Comparison of ENCODE assay signal across 8 cellular contexts in genomic region chr22:30195245-30196140, GRCh38. TPM values are rescaled to one million over a fixed set of nuclear protein-coding genes. Genes with fewer than 3 reads are reported as not detected.
A peak's percentile ranks its signal among the peaks of the same experiment; 100 is the strongest.
DNase-seq lines count a peak whose midpoint lies in the region; ATAC-seq and TF ChIP-seq lines count a peak whose summit lies in the region.

No MANE protein-coding gene starts in this region.

- intact Hi-C loops in activated CD8-positive, alpha-beta T cell treated with anti-CD3 and anti-CD28 coated beads for 36 hours (cut with micrococcal nuclease) = no loop called here

- peak overlapping the region; percentile 28 for H3K4me3 Mint-ChIP-seq in activated CD8-positive, alpha-beta T cell treated with anti-CD3 and anti-CD28 coated beads for 36 hours

- peak; percentile 25 for DNase-seq in activated CD4-positive, alpha-beta T cell treated with anti-CD3 and anti-CD28 coated beads for 48 hours
- DNase-seq in activated CD4-positive, alpha-beta T cell treated with anti-CD3 and anti-CD28 coated beads for 4 hours = no peak
- DNase-seq in activated CD8-positive, alpha-beta T cell treated with anti-CD3 and anti-CD28 coated beads for 36 hours = no peak
- DNase-seq in hippocampal formation (lab: John Stamatoyannopoulos, UW) (no peak), RPMI8226 (no peak), hypothalamus (lab: John Stamatoyannopoulos, UW) (no peak)

- H3K36me3 ChIP-seq in iPS-18a (ENCODE audit: control insufficient read depth, low read depth, low read length) (no peaks in the 10 kb centered on the region), thymus (ENCODE audit: control insufficient read depth, insufficient read depth) (no peaks in the 10 kb centered on the region)

- ATAC-seq in activated CD8-positive, alpha-beta T cell treated with anti-CD3 and anti-CD28 coated beads for 36 hours = no peak

- H3K9ac ChIP-seq in iPS-18a (ENCODE audit: low read length) = peak overlapping the region; percentile 1

- TF ChIP-seq CTCF in activated CD8-positive, alpha-beta T cell treated with anti-CD3 and anti-CD28 coated beads for 36 hours (IDR thresholded peaks at IDR 0.05) = no peak

- POLR2A ChIA-PET in activated CD8-positive, alpha-beta T cell treated with anti-CD3 and anti-CD28 coated beads for 36 hours (lab: Charles Lee) = interaction anchor here (1.0 to 1.9 kb wide), 6 partner anchors 10 to 91 kb away, joined by 3 to 10 read pairs (median 3); no protein-coding TSS in a partner anchor

- peaks cover 1% of the 10 kb centered on the region for H3K9me3 Mint-ChIP-seq in activated CD8-positive, alpha-beta T cell treated with anti-CD3 and anti-CD28 coated beads for 36 hours

- H3K4me1 ChIP-seq in iPS-18a (ENCODE audit: control insufficient read depth, low read depth, low read length) (peaks cover 21% of the 10 kb centered on the region), thymus (ENCODE audit: control insufficient read depth, insufficient read depth, low read length) (peaks cover 16% of the 10 kb centered on the region)

- no peak overlapping the region for H3K4me3 ChIP-seq in iPS-18a (ENCODE audit: low read length)
- no peak overlapping the region for H3K4me3 ChIP-seq in thymus (ENCODE audit: low read length)

- H3K9me3 ChIP-seq in iPS-18a (ENCODE audit: control insufficient read depth, low read depth, low read length) (no peaks in the 10 kb centered on the region), thymus (ENCODE audit: control insufficient read depth) (no peaks in the 10 kb centered on the region)

- H3K36me3 Mint-ChIP-seq in activated CD8-positive, alpha-beta T cell treated with anti-CD3 and anti-CD28 coated beads for 36 hours (ENCODE audit: low read depth) = no peaks in the 10 kb centered on the region

- H3K27ac Mint-ChIP-seq in activated CD8-positive, alpha-beta T cell treated with anti-CD3 and anti-CD28 coated beads for 36 hours = peak overlapping the region; percentile 89

- 94% methylated on average over 5 of the region's 5 CpGs for WGBS in thymus

- H3K27me3 ChIP-seq in iPS-18a (ENCODE audit: control insufficient read depth, insufficient read depth, low read length) (no peaks in the 10 kb centered on the region), thymus (ENCODE audit: control insufficient read depth, insufficient read depth) (no peaks in the 10 kb centered on the region)

- CTCF ChIA-PET in activated CD8-positive, alpha-beta T cell treated with anti-CD3 and anti-CD28 coated beads for 36 hours (lab: Charles Lee) = interaction anchor here (1.0 to 1.7 kb wide), 4 partner anchors 10 to 60 kb away, joined by 3 to 6 read pairs (median 4); no protein-coding TSS in a partner anchor

- H3K27me3 Mint-ChIP-seq in activated CD8-positive, alpha-beta T cell treated with anti-CD3 and anti-CD28 coated beads for 36 hours = no peaks in the 10 kb centered on the region

- peak overlapping the region; percentile 11 for H3K27ac ChIP-seq in iPS-18a (ENCODE audit: low read length)
- peak overlapping the region; percentile 48 for H3K27ac ChIP-seq in thymus (ENCODE audit: low read depth)

- H3K4me1 Mint-ChIP-seq in activated CD8-positive, alpha-beta T cell treated with anti-CD3 and anti-CD28 coated beads for 36 hours (ENCODE audit: low read depth) = peaks cover 69% of the 10 kb centered on the region

RNA-seq across cellular contexts. Expression of gene LIF, which starts 51.1 kb away (rescaled TPM):
- total RNA-seq in activated CD8-positive, alpha-beta T cell treated with anti-CD3 and anti-CD28 coated beads for 36 hours = 100 to 1,000 TPM; 160 to 161 TPM
- 0.21 TPM for polyA plus RNA-seq in thymus
